Comparison of ENCODE assay signal across 15 cellular contexts in the genomic region with DNA sequence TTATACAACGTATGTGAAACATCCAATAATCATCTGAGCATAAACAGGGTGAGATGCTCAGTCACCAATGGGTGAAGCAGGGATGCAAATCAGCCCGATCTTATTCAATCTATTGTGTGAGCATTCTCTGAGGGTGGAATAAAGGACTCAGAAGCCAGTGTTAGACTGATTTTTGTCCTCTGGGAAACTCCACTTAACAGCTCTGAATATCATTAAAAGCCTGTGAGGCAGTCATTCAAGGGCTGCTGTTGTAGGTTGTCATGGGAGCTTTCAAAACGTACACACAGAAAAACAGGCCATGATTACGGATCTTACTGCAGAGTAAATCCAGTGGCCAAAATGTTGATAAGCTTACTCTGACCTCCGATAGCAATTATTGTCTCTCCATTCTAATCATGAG.
DNase-seq lines count a peak whose midpoint lies in the region; ATAC-seq and TF ChIP-seq lines count a peak whose summit lies in the region.
"Had no signal": no experiment of that assay in that cellular context is flagged by ENCODE, and none has a peak within 500 bp of the region (broad histone marks: within the 10 kb centered on the region; RNA-seq: fewer than 3 reads in every experiment).

No MANE protein-coding gene starts in this region.

- H3K27ac ChIP-seq in psoas muscle, result no peak overlapping the region
- H3K27ac ChIP-seq: thoracic aorta had no signal

- H3K27me3 ChIP-seq in psoas muscle (ENCODE audit: insufficient read depth in 3 of 3, low read length in 2 of 3), result no peaks in the 10 kb centered on the region

- no peaks in the 10 kb centered on the region for H3K9me3 ChIP-seq in psoas muscle
- H3K9me3 ChIP-seq: thoracic aorta had no signal

- H3K9me3 Mint-ChIP-seq in activated CD4-positive, alpha-beta T cell treated with anti-CD3 and anti-CD28 coated beads, Interleukin-2, amount 10 ng/mL, durations not matched to agents 24 days and 14 days, result no peaks in the 10 kb centered on the region
- no peaks in the 10 kb centered on the region for H3K9me3 Mint-ChIP-seq in type B pancreatic cell
- no peaks in the 10 kb centered on the region for H3K9me3 Mint-ChIP-seq in activated naive CD8-positive, alpha-beta T cell treated with anti-CD3 and anti-CD28 coated beads for 36 hours
- H3K9me3 Mint-ChIP-seq: CD8-positive, alpha-beta memory T cell had no signal

- ATAC-seq in psoas muscle, result no peak

- H3K4me3 Mint-ChIP-seq in activated CD4-positive, alpha-beta T cell treated with anti-CD3 and anti-CD28 coated beads, Interleukin-2, amount 10 ng/mL, durations not matched to agents 24 days and 14 days, result no peak overlapping the region
- no peak overlapping the region for H3K4me3 Mint-ChIP-seq in type B pancreatic cell
- H3K4me3 Mint-ChIP-seq in activated naive CD8-positive, alpha-beta T cell treated with anti-CD3 and anti-CD28 coated beads for 36 hours, result no peak overlapping the region
- H3K4me3 Mint-ChIP-seq: CD8-positive, alpha-beta memory T cell had no signal

- peak; percentile 26 for DNase-seq in activated CD4-positive, alpha-beta T cell treated with anti-CD3 and anti-CD28 coated beads, Interleukin-2, amount 10 ng/mL, durations not matched to agents 24 days and 14 days
- DNase-seq in activated CD4-positive, alpha-beta T cell treated with anti-CD3 and anti-CD28 coated beads, Interleukin-2, amount 50 U/mL, for 48 hours, result no peak
- DNase-seq in NCI-H82 treated with DMSO at 0.1 percent for 48 hours (lab: John Stamatoyannopoulos, UW; ENCODE audit: unreplicated experiment) (peak; percentile 35), iPS-NIHi11 (ENCODE audit: low spot score) (peak; percentile 23), type B pancreatic cell (ENCODE audit: extremely low spot score, unreplicated experiment) (no peak), hippocampal formation (lab: John Stamatoyannopoulos, UW) (no peak), psoas muscle (no peak)
- DNase-seq in activated naive CD8-positive, alpha-beta T cell treated with anti-CD3 and anti-CD28 coated beads for 36 hours, result no peak
- DNase-seq: activated CD4-positive, alpha-beta T cell treated with anti-CD3 and anti-CD28 coated beads, Interleukin-2, amount 50 U/mL, for 4 hours; amygdala; CD8-positive, alpha-beta memory T cell; kidney glomerular epithelial cell; NCI-H1930; stimulated activated CD4-positive, alpha-beta T cell treated with anti-CD3 and anti-CD28 coated beads, Interleukin-2, amount 100 ng/mL, for 24 hours had no signal

- peaks cover 3% of the 10 kb centered on the region for H3K36me3 Mint-ChIP-seq in activated CD4-positive, alpha-beta T cell treated with anti-CD3 and anti-CD28 coated beads, Interleukin-2, amount 10 ng/mL, durations not matched to agents 24 days and 14 days (ENCODE audit: low read depth)
- H3K36me3 Mint-ChIP-seq in type B pancreatic cell, result no peaks in the 10 kb centered on the region
- H3K36me3 Mint-ChIP-seq in activated naive CD8-positive, alpha-beta T cell treated with anti-CD3 and anti-CD28 coated beads for 36 hours, result peaks cover 7% of the 10 kb centered on the region

- intact Hi-C loops in activated CD4-positive, alpha-beta T cell treated with anti-CD3 and anti-CD28 coated beads, Interleukin-2, amount 10 ng/mL, durations not matched to agents 24 days and 14 days (cut with micrococcal nuclease), result no loop called here
- intact Hi-C loops in psoas muscle (cut with DNase I), result no loop called here

- no peak for TF ChIP-seq CTCF in type B pancreatic cell (conservative IDR thresholded peaks at IDR 0.05)
- TF ChIP-seq CTCF in psoas muscle (IDR thresholded peaks at IDR 0.05), result no peak

- no peaks in the 10 kb centered on the region for H3K27me3 Mint-ChIP-seq in activated CD4-positive, alpha-beta T cell treated with anti-CD3 and anti-CD28 coated beads, Interleukin-2, amount 10 ng/mL, durations not matched to agents 24 days and 14 days
- H3K27me3 Mint-ChIP-seq in type B pancreatic cell, result no peaks in the 10 kb centered on the region
- no peaks in the 10 kb centered on the region for H3K27me3 Mint-ChIP-seq in activated naive CD8-positive, alpha-beta T cell treated with anti-CD3 and anti-CD28 coated beads for 36 hours
- H3K27me3 Mint-ChIP-seq: CD8-positive, alpha-beta memory T cell had no signal

- H3K4me1 ChIP-seq in psoas muscle, result no peaks in the 10 kb centered on the region

- H3K36me3 ChIP-seq in psoas muscle (ENCODE audit: insufficient read depth in 1 of 2, low read depth in 1 of 2), result no peaks in the 10 kb centered on the region
- H3K36me3 ChIP-seq: thoracic aorta had no signal

- 79 to 83% (median 83%) methylated on average over 5 of the region's 5 CpGs for WGBS in psoas muscle, 3 donors

- H3K4me1 Mint-ChIP-seq in activated CD4-positive, alpha-beta T cell treated with anti-CD3 and anti-CD28 coated beads, Interleukin-2, amount 10 ng/mL, durations not matched to agents 24 days and 14 days, result peaks cover 5% of the 10 kb centered on the region
- H3K4me1 Mint-ChIP-seq in type B pancreatic cell (ENCODE audit: unreplicated experiment), result peaks cover 7% of the 10 kb centered on the region
- no peaks in the 10 kb centered on the region for H3K4me1 Mint-ChIP-seq in activated naive CD8-positive, alpha-beta T cell treated with anti-CD3 and anti-CD28 coated beads for 36 hours
- H3K4me1 Mint-ChIP-seq: CD8-positive, alpha-beta memory T cell had no signal

- H3K27ac Mint-ChIP-seq in activated CD4-positive, alpha-beta T cell treated with anti-CD3 and anti-CD28 coated beads, Interleukin-2, amount 10 ng/mL, durations not matched to agents 24 days and 14 days, result no peak overlapping the region
- peak overlapping the region; percentile 32 for H3K27ac Mint-ChIP-seq in type B pancreatic cell
- no peak overlapping the region for H3K27ac Mint-ChIP-seq in activated naive CD8-positive, alpha-beta T cell treated with anti-CD3 and anti-CD28 coated beads for 36 hours
- H3K27ac Mint-ChIP-seq: CD8-positive, alpha-beta memory T cell had no signal

- no peak overlapping the region for H3K4me3 ChIP-seq in psoas muscle
- H3K4me3 ChIP-seq: thoracic aorta had no signal

Comparison
In these comparisons a context has a peak if more than half of its experiments do, and no peak if none do; other contexts are left out.
1. DNase-seq: peak in activated CD4-positive, alpha-beta T cell treated with anti-CD3 and anti-CD28 coated beads, Interleukin-2, amount 10 ng/mL, durations not matched to agents 24 days and 14 days (single experiment), NCI-H82 treated with DMSO at 0.1 percent for 48 hours (single experiment) and iPS-NIHi11 (single experiment); none in activated CD4-positive, alpha-beta T cell treated with anti-CD3 and anti-CD28 coated beads, Interleukin-2, amount 50 U/mL, for 48 hours (0 of 2), type B pancreatic cell (single experiment), hippocampal formation (0 of 2), activated naive CD8-positive, alpha-beta T cell treated with anti-CD3 and anti-CD28 coated beads for 36 hours (single experiment) and psoas muscle (0 of 2).